Comparison of ENCODE assay signal across 8 cellular contexts in the genomic region with DNA sequence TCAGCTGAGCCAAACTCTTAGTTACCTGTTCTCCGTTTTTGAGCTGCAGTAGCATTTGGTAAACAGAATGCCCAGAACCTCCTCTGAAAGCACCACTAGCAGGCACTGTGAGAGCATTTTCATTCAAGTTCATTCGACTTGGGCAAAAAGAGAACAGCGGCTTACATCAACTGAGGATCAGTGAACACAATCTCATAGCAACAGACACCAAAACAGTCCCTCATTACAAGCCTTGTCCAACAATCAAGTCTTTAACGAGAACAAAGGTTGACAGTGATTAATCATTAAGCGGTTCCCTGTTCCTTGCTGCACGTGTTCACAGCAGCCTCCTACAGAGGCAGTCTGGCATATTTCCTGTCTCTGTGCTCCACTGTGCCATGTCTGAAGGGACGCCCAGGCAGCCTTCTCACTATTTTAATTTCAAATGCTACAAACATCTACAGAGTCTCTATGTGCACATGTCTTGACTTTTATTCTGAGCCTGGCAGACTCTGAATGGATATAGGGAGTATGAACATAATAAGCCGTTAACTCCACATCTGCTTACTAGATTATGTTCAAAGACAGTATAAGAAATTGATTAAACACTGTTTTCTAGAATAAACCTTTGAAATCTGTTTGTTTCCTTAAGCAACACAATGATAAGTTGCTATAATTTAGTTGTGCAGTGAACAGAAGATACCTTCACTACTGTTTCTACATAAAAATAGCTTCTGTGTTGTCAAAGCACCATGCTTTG.
DNase-seq lines count a peak whose midpoint lies in the region; ATAC-seq and TF ChIP-seq lines count a peak whose summit lies in the region.

No MANE protein-coding gene starts in this region.

- H4K20me1 ChIP-seq in DOHH2 (ENCODE audit: control insufficient read depth, insufficient read depth, low read depth, low read length): no peaks in the 10 kb centered on the region

- in situ Hi-C loops in brain microvascular endothelial cell (cut with HindIII; ENCODE audit: low pct_ligation_motif_present, low sequenced_read_pairs): no loop called here

- H3K27me3 ChIP-seq in DOHH2 (ENCODE audit: control insufficient read depth, low read length): no peaks in the 10 kb centered on the region
- H3K27me3 ChIP-seq in brain microvascular endothelial cell (replicated peaks): no peaks in the 10 kb centered on the region

- peak overlapping the region; percentile 31; the same call in 1 of the 2 replicates for H3K4me3 ChIP-seq in DOHH2 (ENCODE audit: low read length)
- H3K4me3 ChIP-seq in brain microvascular endothelial cell (ENCODE audit: low read depth, low read length): no peak overlapping the region

- H3K36me3 ChIP-seq in DOHH2 (ENCODE audit: control insufficient read depth, low read length) (no peaks in the 10 kb centered on the region), brain microvascular endothelial cell (replicated peaks) (no peaks in the 10 kb centered on the region)

- intact Hi-C loops in CD14-positive monocyte (cut with micrococcal nuclease): no loop called here

- DNase-seq in HT1080 (ENCODE audit: low read depth): peak; percentile 73
- DNase-seq in T-helper 2 cell: peak in 4 of 5 experiments; percentile 15 to 76 (median 44)
- DNase-seq in brain microvascular endothelial cell: peak; percentile 84
- DNase-seq in iris pigment epithelial cell (ENCODE audit: low read depth): peak; percentile 86
- DNase-seq in stimulated activated CD4-positive, alpha-beta T cell treated with anti-CD3 and anti-CD28 coated beads, Interleukin-2, amount 100 ng/mL, for 4 hours (ENCODE audit: low read depth): peak; percentile 63
- no peak for DNase-seq in CD14-positive monocyte (ENCODE audit: low spot score)

- H3K9me2 ChIP-seq in DOHH2 (replicated peaks; ENCODE audit: control insufficient read depth, low read length): no peaks in the 10 kb centered on the region

- H3K4me2 ChIP-seq in DOHH2 (ENCODE audit: low read length): peak overlapping the region; percentile 49

- peak; percentile 56 for TF ChIP-seq CTCF in DOHH2 (IDR thresholded peaks at IDR 0.05; ENCODE audit: low read depth, low read length, poor library complexity, severe bottlenecking)
- peak; percentile 87 for TF ChIP-seq CTCF in brain microvascular endothelial cell (IDR thresholded peaks at IDR 0.05; ENCODE audit: low read depth, low read length, missing control alignments)
- no peak for TF ChIP-seq CTCF in CD14-positive monocyte (IDR thresholded peaks at IDR 0.05)

- H3F3A ChIP-seq in DOHH2 (ENCODE audit: control insufficient read depth, insufficient read depth): 0 out of 2 replicates have a peak, but pooled peaks cover 3% of the 10 kb centered on the region

- no peaks in the 10 kb centered on the region for H3K9me3 ChIP-seq in DOHH2 (ENCODE audit: control insufficient read depth, insufficient read depth, low read length)

- H3K4me3 Mint-ChIP-seq in CD14-positive monocyte: no peak overlapping the region

- H3K27ac ChIP-seq in DOHH2 (ENCODE audit: low read depth, low read length) (peak overlapping the region; percentile 22), brain microvascular endothelial cell (peak overlapping the region; percentile 67)

- peaks cover 19% of the 10 kb centered on the region for H3K4me1 Mint-ChIP-seq in CD14-positive monocyte

- H3K27me3 Mint-ChIP-seq in CD14-positive monocyte (ENCODE audit: low read depth in 3 of 3): peaks cover 0 to 7% (median 1%) of the 10 kb centered on the region in 3 donors

- peak; percentile 85 for ATAC-seq in GM21390 (IDR thresholded peaks at IDR 0.05; ENCODE audit: unreplicated experiment)

- no peaks in the 10 kb centered on the region for H3K9me3 Mint-ChIP-seq in CD14-positive monocyte

- no peaks in the 10 kb centered on the region for H3K36me3 Mint-ChIP-seq in CD14-positive monocyte

- H3K27ac Mint-ChIP-seq in CD14-positive monocyte: no peak overlapping the region

- peaks cover 32% of the 10 kb centered on the region for H3K4me1 ChIP-seq in DOHH2 (ENCODE audit: control insufficient read depth, low read length)

- H3K79me2 ChIP-seq in DOHH2 (ENCODE audit: control insufficient read depth, low read length): no peaks in the 10 kb centered on the region
